In the genomic region with DNA sequence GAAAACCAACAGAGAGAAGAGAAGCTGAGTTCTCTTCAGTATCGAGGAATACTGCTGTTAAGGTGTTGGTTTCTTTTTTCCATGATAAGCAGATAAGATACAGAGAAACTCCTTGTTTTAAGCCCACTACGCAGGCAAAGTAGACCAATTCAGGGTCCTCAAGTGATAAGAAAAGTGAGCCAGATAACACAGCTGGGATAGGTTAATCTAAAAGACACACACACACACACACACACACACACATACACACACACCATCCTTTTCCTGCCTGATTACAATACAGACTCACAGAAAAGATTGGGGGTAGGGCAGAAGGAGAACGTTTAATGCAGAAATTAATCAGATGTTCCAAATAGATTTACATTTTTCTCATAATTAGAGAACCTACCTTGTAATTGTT, we compare ENCODE assay signal across 18 cellular contexts. TPM values are rescaled to one million over a fixed set of nuclear protein-coding genes. Genes with fewer than 3 reads are reported as not detected.
A peak's percentile ranks its signal among the peaks of the same experiment; 100 is the strongest.
DNase-seq lines count a peak whose midpoint lies in the region; ATAC-seq and TF ChIP-seq lines count a peak whose summit lies in the region.
"Had no signal": no experiment of that assay in that cellular context is flagged by ENCODE, and none has a peak within 500 bp of the region (broad histone marks: within the 10 kb centered on the region; RNA-seq: fewer than 3 reads in every experiment).

No MANE protein-coding gene starts in this region.

- H3K4me1 Mint-ChIP-seq in endothelial cell (ENCODE audit: unreplicated experiment) (peaks cover 41% of the 10 kb centered on the region), mesothelial cell of epicardium (peaks cover 27% of the 10 kb centered on the region)
- peaks cover 4 to 10% (median 7%) of the 10 kb centered on the region in 7 donors for H3K4me1 Mint-ChIP-seq in naive thymus-derived CD4-positive, alpha-beta T cell
- H3K4me1 Mint-ChIP-seq: stimulated activated memory B cell treated with anti-CD40 and anti-IgM and Interleukin-4, amounts not matched to agents 10 μg/mL and 1 μg/mL and 100 μg/mL, for 72 hours had no signal

- in situ Hi-C loops in GM23248 (cut with MboI), result no loop called here

- peaks cover 15% of the 10 kb centered on the region for H3F3A ChIP-seq in GM23248 (ENCODE audit: insufficient read depth)

- no peaks in the 10 kb centered on the region for H3K36me3 Mint-ChIP-seq in endothelial cell (ENCODE audit: low read depth, unreplicated experiment)
- H3K36me3 Mint-ChIP-seq in mesothelial cell of epicardium, result no peaks in the 10 kb centered on the region
- H3K36me3 Mint-ChIP-seq in naive thymus-derived CD4-positive, alpha-beta T cell, result peaks cover 0 to 3% (median 0%) of the 10 kb centered on the region in 5 donors
- H3K36me3 Mint-ChIP-seq: activated naive CD4-positive, alpha-beta T cell treated with anti-CD3 and anti-CD28 coated beads, Interleukin-2, amount 50 U/mL, for 24 hours; CD8-positive, alpha-beta memory T cell; stimulated activated memory B cell treated with anti-CD40 and anti-IgM and Interleukin-4, amounts not matched to agents 10 μg/mL and 1 μg/mL and 100 μg/mL, for 72 hours had no signal

- H3K27me3 Mint-ChIP-seq in endothelial cell (ENCODE audit: unreplicated experiment) (peaks cover 7% of the 10 kb centered on the region), mesothelial cell of epicardium (ENCODE audit: low read depth) (no peaks in the 10 kb centered on the region)
- H3K27me3 Mint-ChIP-seq in naive thymus-derived CD4-positive, alpha-beta T cell, result peaks cover 16 to 27% (median 24%) of the 10 kb centered on the region in 5 donors
- H3K27me3 Mint-ChIP-seq: CD8-positive, alpha-beta memory T cell had no signal

- no peak for DNase-seq in GM23248
- DNase-seq in NCI-H226, result peak; percentile 44
- peak; percentile 31 for DNase-seq in endothelial cell (ENCODE audit: low spot score)
- no peak for DNase-seq in mesothelial cell of epicardium (ENCODE audit: low spot score in 2 of 2, unreplicated experiment in 2 of 2)
- DNase-seq in RPMI8226, result no peak
- no peak for DNase-seq in NCI-H1092 treated with DMSO at 0.1 percent for 48 hours (lab: John Stamatoyannopoulos, UW)
- DNase-seq in naive thymus-derived CD4-positive, alpha-beta T cell, result no peak
- DNase-seq in hypothalamus (lab: John Stamatoyannopoulos, UW), result no peak
- DNase-seq: activated CD8-positive, alpha-beta T cell treated with anti-CD3 and anti-CD28 coated beads for 36 hours; activated T-cell treated with anti-CD3 and anti-CD28 coated beads, Interleukin-2, amount 50 U/mL, for 4 hours; CD8-positive, alpha-beta memory T cell; DMS79 treated with DMSO at 0.1 percent for 48 hours; NCI-H2081; NCI-H510A treated with DMSO at 0.1 percent for 48 hours had no signal

- no peaks in the 10 kb centered on the region for H4K20me1 ChIP-seq in GM23248 (ENCODE audit: insufficient read depth)

- H3K4me1 ChIP-seq in GM23248 (ENCODE audit: insufficient read depth), result peaks cover 34% of the 10 kb centered on the region
- H3K4me1 ChIP-seq in naive thymus-derived CD4-positive, alpha-beta T cell (ENCODE audit: control insufficient read depth in 2 of 2, insufficient read depth in 2 of 2, low read length in 2 of 2), result no peaks in the 10 kb centered on the region

- no peak overlapping the region for H3K9ac ChIP-seq in GM23248

- WGBS in GM23248 (ENCODE audit: low coverage in 1 of 2, low lambda C conversion rate in 2 of 2, missing lambda C conversion rate in 2 of 2), 2 experiments, result 49 to 60% methylated on average over 3 of the region's 3 CpGs

- TF ChIP-seq CTCF in endothelial cell (IDR thresholded peaks at IDR 0.05; ENCODE audit: unreplicated experiment) (no peak), mesothelial cell of epicardium (IDR thresholded peaks at IDR 0.05; ENCODE audit: unreplicated experiment) (no peak)

- no peaks in the 10 kb centered on the region for H3K79me2 ChIP-seq in GM23248 (ENCODE audit: insufficient read depth)

- no peak overlapping the region for H3K4me3 Mint-ChIP-seq in endothelial cell (ENCODE audit: unreplicated experiment)
- no peak overlapping the region for H3K4me3 Mint-ChIP-seq in mesothelial cell of epicardium
- no peak overlapping the region for H3K4me3 Mint-ChIP-seq in naive thymus-derived CD4-positive, alpha-beta T cell
- H3K4me3 Mint-ChIP-seq: activated CD8-positive, alpha-beta T cell treated with anti-CD3 and anti-CD28 coated beads for 36 hours; activated naive CD4-positive, alpha-beta T cell treated with anti-CD3 and anti-CD28 coated beads, Interleukin-2, amount 50 U/mL, for 24 hours; activated T-cell treated with anti-CD3 and anti-CD28 coated beads, Interleukin-2, amount 50 U/mL, for 4 hours; CD8-positive, alpha-beta memory T cell; stimulated activated memory B cell treated with anti-CD40 and anti-IgM and Interleukin-4, amounts not matched to agents 10 μg/mL and 1 μg/mL and 100 μg/mL, for 72 hours had no signal

- ATAC-seq in naive thymus-derived CD4-positive, alpha-beta T cell, result no peak
- ATAC-seq: activated CD8-positive, alpha-beta T cell treated with anti-CD3 and anti-CD28 coated beads for 36 hours; activated T-cell treated with anti-CD3 and anti-CD28 coated beads, Interleukin-2, amount 50 U/mL, for 4 hours; stimulated activated memory B cell treated with anti-CD40 and anti-IgM and Interleukin-4, amounts not matched to agents 10 μg/mL and 1 μg/mL and 100 μg/mL, for 72 hours had no signal

- peak overlapping the region; percentile 7; the same call in 1 of the 2 replicates for H2AFZ ChIP-seq in GM23248

- no peaks in the 10 kb centered on the region for H3K9me3 Mint-ChIP-seq in endothelial cell (ENCODE audit: unreplicated experiment)
- H3K9me3 Mint-ChIP-seq in mesothelial cell of epicardium, result no peaks in the 10 kb centered on the region
- peaks cover 0 to 5% (median 0%) of the 10 kb centered on the region in 11 donors for H3K9me3 Mint-ChIP-seq in naive thymus-derived CD4-positive, alpha-beta T cell
- H3K9me3 Mint-ChIP-seq: activated CD8-positive, alpha-beta T cell treated with anti-CD3 and anti-CD28 coated beads for 36 hours; activated naive CD4-positive, alpha-beta T cell treated with anti-CD3 and anti-CD28 coated beads, Interleukin-2, amount 50 U/mL, for 24 hours; activated T-cell treated with anti-CD3 and anti-CD28 coated beads, Interleukin-2, amount 50 U/mL, for 4 hours; stimulated activated memory B cell treated with anti-CD40 and anti-IgM and Interleukin-4, amounts not matched to agents 10 μg/mL and 1 μg/mL and 100 μg/mL, for 72 hours had no signal

- peak overlapping the region; percentile 74 for H3K27ac ChIP-seq in GM23248
- no peak overlapping the region for H3K27ac ChIP-seq in naive thymus-derived CD4-positive, alpha-beta T cell (ENCODE audit: low read depth, low read length)
- H3K27ac ChIP-seq: HL-60, neutrophil had no signal

- H3K27me3 ChIP-seq in GM23248 (replicated peaks; ENCODE audit: insufficient read depth), result no peaks in the 10 kb centered on the region
- no peaks in the 10 kb centered on the region for H3K27me3 ChIP-seq in naive thymus-derived CD4-positive, alpha-beta T cell (ENCODE audit: control insufficient read depth in 2 of 2, insufficient read depth in 2 of 2, low read length in 2 of 2)

- H3K4me3 ChIP-seq in GM23248, result no peak overlapping the region
- no peak overlapping the region for H3K4me3 ChIP-seq in naive thymus-derived CD4-positive, alpha-beta T cell (ENCODE audit: low read length)

- CTCF ChIA-PET in naive thymus-derived CD4-positive, alpha-beta T cell (lab: Charles Lee), result no interaction called here

- intact Hi-C loops in naive thymus-derived CD4-positive, alpha-beta T cell (cut with micrococcal nuclease), result no loop called here

- H3K4me2 ChIP-seq in GM23248 (ENCODE audit: unreplicated experiment), result peak overlapping the region; percentile 46

- H3K9me3 ChIP-seq in GM23248 (ENCODE audit: low read depth), result no peaks in the 10 kb centered on the region
- no peaks in the 10 kb centered on the region for H3K9me3 ChIP-seq in naive thymus-derived CD4-positive, alpha-beta T cell (ENCODE audit: control insufficient read depth in 2 of 3, low read length in 3 of 3)
- H3K9me3 ChIP-seq: neutrophil had no signal

- H3K36me3 ChIP-seq in GM23248 (ENCODE audit: low read depth), result no peaks in the 10 kb centered on the region
- H3K36me3 ChIP-seq in naive thymus-derived CD4-positive, alpha-beta T cell (ENCODE audit: control insufficient read depth in 2 of 3, insufficient read depth in 3 of 3, low read length in 3 of 3), result no peaks in the 10 kb centered on the region
- H3K36me3 ChIP-seq: neutrophil had no signal

- H3K9me2 ChIP-seq in GM23248 (ENCODE audit: insufficient read depth), result no peaks in the 10 kb centered on the region

- POLR2A ChIA-PET in naive thymus-derived CD4-positive, alpha-beta T cell (lab: Charles Lee), result no interaction called here

- H3K27ac Mint-ChIP-seq in endothelial cell (ENCODE audit: unreplicated experiment), result peak overlapping the region; percentile 99
- peak overlapping the region; percentile 36 for H3K27ac Mint-ChIP-seq in mesothelial cell of epicardium
- H3K27ac Mint-ChIP-seq in naive thymus-derived CD4-positive, alpha-beta T cell, result no peak overlapping the region
- H3K27ac Mint-ChIP-seq: activated CD8-positive, alpha-beta T cell treated with anti-CD3 and anti-CD28 coated beads for 36 hours; activated naive CD4-positive, alpha-beta T cell treated with anti-CD3 and anti-CD28 coated beads, Interleukin-2, amount 50 U/mL, for 24 hours; CD8-positive, alpha-beta memory T cell; stimulated activated memory B cell treated with anti-CD40 and anti-IgM and Interleukin-4, amounts not matched to agents 10 μg/mL and 1 μg/mL and 100 μg/mL, for 72 hours had no signal

RNA-seq across cellular contexts. Expression of a gene that starts 6.5 kb away (rescaled TPM):
- total RNA-seq in GM23248 (2014; rRNA removed; shearing (Covaris generic)), result 60.6 and 63.9 TPM in 2 replicates
- polyA plus RNA-seq in GM23248 (2016; fragmentation: Nextera tagmentation; extraction: Ambion mirVana), result 53.3 and 55.6 TPM in 2 replicates
- total RNA-seq in endothelial cell (ENCODE audit: unreplicated experiment) (47.8 TPM), mesothelial cell of epicardium (32.4 to 37.2 TPM (median 36.0 TPM) in 3 replicates)
- total RNA-seq in naive thymus-derived CD4-positive, alpha-beta T cell, result 1 to 10 TPM in 3 of 5 experiments, under 1 TPM in 2; 0.38 to 6.8 (median 1.6) TPM
- polyA plus RNA-seq in naive thymus-derived CD4-positive, alpha-beta T cell, result under 1 TPM; 0.15 to 0.45 TPM

Comparison
In these comparisons a context has a peak if more than half of its experiments do, and no peak if none do; other contexts are left out.
1. DNase-seq: peak in NCI-H226 (single experiment) and endothelial cell (single experiment); none in GM23248 (single experiment), mesothelial cell of epicardium (0 of 2), RPMI8226 (single experiment), NCI-H1092 treated with DMSO at 0.1 percent for 48 hours (single experiment), naive thymus-derived CD4-positive, alpha-beta T cell (0 of 9) and hypothalamus (0 of 51).
2. H3K27ac Mint-ChIP-seq: peak in endothelial cell (single experiment) and mesothelial cell of epicardium (single experiment); none in naive thymus-derived CD4-positive, alpha-beta T cell (0 of 9).